In genomic region chr1:198734323-198735008, GRCh38 we compare ENCODE assay signal across 1 cellular context.
TF ChIP-seq lines count a peak whose summit lies in the region.

No MANE protein-coding gene starts in this region.

TF ChIP-seq in GM23338, 12 proteins besides CTCF, POLR2A, EP300 and RAD21 (continued from another document):
- no peak for TF ChIP-seq ETS1 (IDR thresholded peaks at IDR 0.05)
- no peak for TF ChIP-seq EZH2phosphoT487 (IDR thresholded peaks at IDR 0.05; ENCODE audit: unreplicated experiment)
- TF ChIP-seq STAT1 (IDR thresholded peaks at IDR 0.05; ENCODE audit: unreplicated experiment), result no peak
- TF ChIP-seq REST (IDR thresholded peaks at IDR 0.05; ENCODE audit: unreplicated experiment), result no peak
- no peak for TF ChIP-seq ZNF331 (CRISPR knock-in tag; IDR thresholded peaks at IDR 0.05; ENCODE audit: low read depth)
